In the genomic region with DNA sequence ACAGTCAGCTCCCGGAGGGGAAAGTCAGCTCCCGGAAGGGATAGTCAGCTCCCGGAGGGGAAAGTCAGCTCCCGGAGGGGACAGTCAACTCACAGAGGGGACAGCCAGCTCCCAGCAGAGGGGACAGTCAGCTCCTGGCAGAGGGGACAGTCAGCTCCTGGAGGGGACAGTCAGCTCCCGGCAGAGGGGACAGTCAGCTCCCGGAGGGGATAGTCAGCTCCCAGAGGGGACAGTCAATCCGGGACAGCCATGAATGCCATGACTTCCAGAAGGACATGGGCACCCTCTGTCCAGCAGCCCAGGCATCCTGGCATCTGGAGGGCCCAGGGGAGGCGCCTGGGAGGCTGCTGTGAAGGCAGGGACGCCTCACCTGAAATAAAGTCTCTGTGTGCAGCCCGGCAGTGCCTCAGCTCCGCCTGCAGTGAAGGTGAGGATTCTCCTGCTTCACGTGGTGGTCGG, we compare ENCODE assay signal across 10 cellular contexts. TPM values are rescaled to one million over a fixed set of nuclear protein-coding genes. Genes with fewer than 3 reads are reported as not detected.
A peak's percentile ranks its signal among the peaks of the same experiment; 100 is the strongest.
DNase-seq lines count a peak whose midpoint lies in the region; ATAC-seq and TF ChIP-seq lines count a peak whose summit lies in the region.
"Not testable (repeated sequence)": the region's sequence is repeated elsewhere in the genome, so short reads cannot be mapped to it uniquely, and the experiment has no call there.
"Had no signal": no experiment of that assay in that cellular context is flagged by ENCODE, and none has a peak within 500 bp of the region (broad histone marks: within the 10 kb centered on the region; RNA-seq: fewer than 3 reads in every experiment).

No MANE protein-coding gene starts in this region.

- 31% methylated on average over 13 of the region's 13 CpGs for WGBS in right cardiac atrium
- 40% methylated on average over 5 of the region's 13 CpGs for WGBS in suprapubic skin

- not testable (repeated sequence) for H3K9me3 ChIP-seq in CD8-positive, alpha-beta T cell (ENCODE audit: low read length); breast epithelium; right cardiac atrium (ENCODE audit: control insufficient read depth, low read length); naive thymus-derived CD4-positive, alpha-beta T cell (ENCODE audit: control insufficient read depth in 2 of 3, low read length in 3 of 3); suprapubic skin

- H3K36me3 Mint-ChIP-seq in CD8-positive, alpha-beta T cell; IgD-negative memory B cell; T-helper 2 cell treated with Interferon-gamma antibody and Interleukin-4, amounts not matched to agents 5 μg/mL and 100 μg/mL, for 36 hours (ENCODE audit: low read depth); activated T-cell treated with anti-CD3 and anti-CD28 coated beads, Interleukin-2, amount 50 U/mL, for 72 hours (ENCODE audit: insufficient read depth in 2 of 2); naive thymus-derived CD4-positive, alpha-beta T cell: not testable (repeated sequence)

- not testable (repeated sequence) for TF ChIP-seq EP300 in suprapubic skin (IDR thresholded peaks at IDR 0.05)

- H3K27me3 Mint-ChIP-seq in CD8-positive, alpha-beta T cell (ENCODE audit: low read depth); activated T-cell treated with anti-CD3 and anti-CD28 coated beads, Interleukin-2, amount 50 U/mL, for 72 hours (ENCODE audit: low read depth): not testable (repeated sequence)
- peaks cover 15% of the 10 kb centered on the region for H3K27me3 Mint-ChIP-seq in IgD-negative memory B cell
- peaks cover 11% of the 10 kb centered on the region for H3K27me3 Mint-ChIP-seq in T-helper 2 cell treated with Interferon-gamma antibody and Interleukin-4, amounts not matched to agents 5 μg/mL and 100 μg/mL, for 36 hours (ENCODE audit: low read depth)
- peaks cover 0 to 17% (median 0%) of the 10 kb centered on the region in 5 donors for H3K27me3 Mint-ChIP-seq in naive thymus-derived CD4-positive, alpha-beta T cell

- ATAC-seq in CD8-positive, alpha-beta T cell, result peak; percentile 42
- peak; percentile 12 to 26 for ATAC-seq in activated T-cell treated with anti-CD3 and anti-CD28 coated beads, Interleukin-2, amount 50 U/mL, for 72 hours (replicated peaks in 1 of 2)
- not testable (repeated sequence) for ATAC-seq in right cardiac atrium
- peak; percentile 26 for ATAC-seq in naive thymus-derived CD4-positive, alpha-beta T cell

- H3K27me3 ChIP-seq in CD8-positive, alpha-beta T cell (ENCODE audit: insufficient read depth, low read length); right cardiac atrium (ENCODE audit: control insufficient read depth, insufficient read depth); naive thymus-derived CD4-positive, alpha-beta T cell (ENCODE audit: control insufficient read depth in 2 of 2, insufficient read depth in 2 of 2, low read length in 2 of 2): not testable (repeated sequence)
- peaks cover 0 to 50% of the 10 kb centered on the region in 2 donors for H3K27me3 ChIP-seq in breast epithelium
- peaks cover 75% of the 10 kb centered on the region for H3K27me3 ChIP-seq in suprapubic skin

- H3K4me1 Mint-ChIP-seq in CD8-positive, alpha-beta T cell (ENCODE audit: low read depth), result peaks cover 18% of the 10 kb centered on the region
- H3K4me1 Mint-ChIP-seq in IgD-negative memory B cell, result peaks cover 7 to 10% (median 8%) of the 10 kb centered on the region in 3 donors
- H3K4me1 Mint-ChIP-seq in T-helper 2 cell treated with Interferon-gamma antibody and Interleukin-4, amounts not matched to agents 5 μg/mL and 100 μg/mL, for 36 hours (ENCODE audit: low read depth), result not testable (repeated sequence)
- H3K4me1 Mint-ChIP-seq in activated T-cell treated with anti-CD3 and anti-CD28 coated beads, Interleukin-2, amount 50 U/mL, for 72 hours (ENCODE audit: low read depth), result peaks cover 12% of the 10 kb centered on the region
- H3K4me1 Mint-ChIP-seq in naive thymus-derived CD4-positive, alpha-beta T cell, result peaks cover 8 to 17% (median 10%) of the 10 kb centered on the region in 7 donors

- peaks cover 16% of the 10 kb centered on the region for H3K4me1 ChIP-seq in CD8-positive, alpha-beta T cell (ENCODE audit: insufficient read depth, low read length)
- H3K4me1 ChIP-seq in breast epithelium, result peaks cover 0 to 20% of the 10 kb centered on the region in 2 donors
- H3K4me1 ChIP-seq in right cardiac atrium (ENCODE audit: control insufficient read depth, insufficient read depth, low read length), result not testable (repeated sequence)
- peaks cover 13 to 14% of the 10 kb centered on the region in 2 donors for H3K4me1 ChIP-seq in naive thymus-derived CD4-positive, alpha-beta T cell (ENCODE audit: control insufficient read depth in 2 of 2, insufficient read depth in 2 of 2, low read length in 2 of 2)
- peaks cover 47% of the 10 kb centered on the region for H3K4me1 ChIP-seq in suprapubic skin

- TF ChIP-seq CTCF in CD8-positive, alpha-beta T cell (IDR thresholded peaks at IDR 0.05); breast epithelium (IDR thresholded peaks at IDR 0.05); suprapubic skin (IDR thresholded peaks at IDR 0.05): not testable (repeated sequence)

- POLR2A ChIA-PET in CD8-positive, alpha-beta T cell (lab: Charles Lee), result interaction anchor here (1.2 to 1.4 kb wide), 4 partner anchors 10 to 193 kb away, joined by 3 to 8 read pairs (median 4); partner anchors contain the start of gene CTBP1
- POLR2A ChIA-PET in naive thymus-derived CD4-positive, alpha-beta T cell (lab: Charles Lee), result interaction anchor here (0.6 to 1.5 kb wide), 7 partner anchors 45 to 550 kb away, joined by 3 to 11 read pairs (median 4); partner anchors contain the start of gene FGFRL1

- peak overlapping the region; percentile 48 for H3K4me3 ChIP-seq in CD8-positive, alpha-beta T cell (ENCODE audit: low read depth, low read length)
- H3K4me3 ChIP-seq in breast epithelium, result peak overlapping the region in 2 of 3 donors; percentile 20 to 36
- peak overlapping the region; percentile 27 for H3K4me3 ChIP-seq in right cardiac atrium (ENCODE audit: low read length)
- peak overlapping the region; percentile 74 for H3K4me3 ChIP-seq in naive thymus-derived CD4-positive, alpha-beta T cell (ENCODE audit: low read length)
- H3K4me3 ChIP-seq in suprapubic skin, result peak overlapping the region; percentile 11

- not testable (repeated sequence) for DNase-seq in CD8-positive, alpha-beta T cell; T-helper 2 cell treated with Interferon-gamma antibody and Interleukin-4, amounts not matched to agents 5 μg/mL and 100 μg/mL, for 36 hours (ENCODE audit: low spot score); activated T-cell treated with anti-CD3 and anti-CD28 coated beads, Interleukin-2, amount 50 U/mL, for 72 hours; breast epithelium (ENCODE audit: low spot score in 2 of 2); right cardiac atrium; naive thymus-derived CD4-positive, alpha-beta T cell
- DNase-seq in suprapubic skin (ENCODE audit: low spot score in 2 of 2), result peak; percentile 56 to 62

- not testable (repeated sequence) for H3K36me3 ChIP-seq in CD8-positive, alpha-beta T cell (ENCODE audit: insufficient read depth, low read length); breast epithelium; naive thymus-derived CD4-positive, alpha-beta T cell (ENCODE audit: control insufficient read depth in 2 of 3, insufficient read depth in 3 of 3, low read length in 3 of 3); suprapubic skin

- peak overlapping the region; percentile 72 for H3K4me3 Mint-ChIP-seq in CD8-positive, alpha-beta T cell
- peak overlapping the region; percentile 23 to 93 (median 84) for H3K4me3 Mint-ChIP-seq in IgD-negative memory B cell
- H3K4me3 Mint-ChIP-seq in T-helper 2 cell treated with Interferon-gamma antibody and Interleukin-4, amounts not matched to agents 5 μg/mL and 100 μg/mL, for 36 hours, result peak overlapping the region; percentile 56
- peak overlapping the region; percentile 61 to 88 for H3K4me3 Mint-ChIP-seq in activated T-cell treated with anti-CD3 and anti-CD28 coated beads, Interleukin-2, amount 50 U/mL, for 72 hours
- peak overlapping the region; percentile 74 to 89 (median 85) for H3K4me3 Mint-ChIP-seq in naive thymus-derived CD4-positive, alpha-beta T cell

- peak overlapping the region; percentile 92 for H3K27ac Mint-ChIP-seq in CD8-positive, alpha-beta T cell
- peak overlapping the region; percentile 57 to 99 (median 85) for H3K27ac Mint-ChIP-seq in IgD-negative memory B cell
- peak overlapping the region; percentile 17 for H3K27ac Mint-ChIP-seq in T-helper 2 cell treated with Interferon-gamma antibody and Interleukin-4, amounts not matched to agents 5 μg/mL and 100 μg/mL, for 36 hours
- not testable (repeated sequence) for H3K27ac Mint-ChIP-seq in activated T-cell treated with anti-CD3 and anti-CD28 coated beads, Interleukin-2, amount 50 U/mL, for 72 hours
- peak overlapping the region; percentile 87 to 98 (median 95) for H3K27ac Mint-ChIP-seq in naive thymus-derived CD4-positive, alpha-beta T cell

- CTCF ChIA-PET in CD8-positive, alpha-beta T cell (lab: Charles Lee), result interaction anchor here (1.8 kb wide), 1 partner anchor 45 kb away, joined by 8 read pairs; no protein-coding TSS in a partner anchor
- CTCF ChIA-PET in naive thymus-derived CD4-positive, alpha-beta T cell (lab: Charles Lee), result interaction anchor here (0.6 kb wide), 2 partner anchors 9 to 19 kb away, joined by 4 read pairs; no protein-coding TSS in a partner anchor

- not testable (repeated sequence) for H3K9me3 Mint-ChIP-seq in CD8-positive, alpha-beta T cell; IgD-negative memory B cell; T-helper 2 cell treated with Interferon-gamma antibody and Interleukin-4, amounts not matched to agents 5 μg/mL and 100 μg/mL, for 36 hours; activated T-cell treated with anti-CD3 and anti-CD28 coated beads, Interleukin-2, amount 50 U/mL, for 72 hours; naive thymus-derived CD4-positive, alpha-beta T cell

- H3K27ac ChIP-seq in CD8-positive, alpha-beta T cell (ENCODE audit: low read depth, low read length), result peak overlapping the region; percentile 70
- not testable (repeated sequence) for H3K27ac ChIP-seq in breast epithelium; right cardiac atrium (ENCODE audit: low read length); suprapubic skin
- H3K27ac ChIP-seq in naive thymus-derived CD4-positive, alpha-beta T cell (ENCODE audit: low read depth, low read length), result peak overlapping the region; percentile 67

- not testable (repeated sequence) for TF ChIP-seq POLR2A in breast epithelium (IDR thresholded peaks at IDR 0.05); suprapubic skin (IDR thresholded peaks at IDR 0.05)

- intact Hi-C loops in CD8-positive, alpha-beta T cell (cut with DNase I, micrococcal nuclease), result loop anchor here in 1 of 2 experiments (5.0 kb wide), 1 partner anchor 192 kb away; the partner anchor contains the start of gene CTBP1
- intact Hi-C loops in breast epithelium (cut with DNase I; ENCODE audit: low total_unique reads); right cardiac atrium (cut with DNase I): not testable (repeated sequence)
- intact Hi-C loops in naive thymus-derived CD4-positive, alpha-beta T cell (cut with micrococcal nuclease), result loop anchor here (5.0 kb wide), 6 partner anchors 43 to 393 kb away; partner anchors contain the start of genes DGKQ (in 1 of the 2), FGFRL1 (in 1 of the 2) and UVSSA (in 1 of the 2)

RNA-seq across cellular contexts. Expression of gene FGFRL1, which starts 43.8 kb away (rescaled TPM):
- total RNA-seq in CD8-positive, alpha-beta T cell, result 10 to 100 TPM; 26.3 to 30.2 TPM
- 0.93 TPM for polyA plus RNA-seq in IgD-negative memory B cell
- total RNA-seq in activated T-cell treated with anti-CD3 and anti-CD28 coated beads, Interleukin-2, amount 50 U/mL, for 72 hours, result 10 to 100 TPM; 15.9 to 18.6 TPM
- 10 to 100 TPM; 19.8 to 40.0 (median 22.9) TPM for total RNA-seq in breast epithelium
- total RNA-seq in right cardiac atrium, result 10 to 100 TPM; 17.4 to 21.7 (median 20.3) TPM
- 19.2 TPM for polyA plus RNA-seq in right cardiac atrium
- total RNA-seq in naive thymus-derived CD4-positive, alpha-beta T cell, result 10 to 100 TPM; 10.6 to 28.1 (median 22.0) TPM
- polyA plus RNA-seq in naive thymus-derived CD4-positive, alpha-beta T cell, result 1 to 10 TPM in 1 of 2 donors, under 1 TPM in 1; 0.45 to 1.7 TPM
- total RNA-seq in suprapubic skin, result 10 to 100 TPM in 3 of 4 donors, 1 to 10 TPM in 1; 9.0 to 19.9 (median 12.0) TPM

RNA-seq across cellular contexts. Expression of gene RNF212, which starts 58.1 kb away (rescaled TPM):
- 1 to 10 TPM; 5.1 to 5.2 TPM for total RNA-seq in CD8-positive, alpha-beta T cell
- polyA plus RNA-seq in IgD-negative memory B cell (0.68 TPM), right cardiac atrium (1.6 TPM)
- 1 to 10 TPM; 2.3 to 3.9 TPM for total RNA-seq in activated T-cell treated with anti-CD3 and anti-CD28 coated beads, Interleukin-2, amount 50 U/mL, for 72 hours
- total RNA-seq in breast epithelium (10 to 100 TPM in 1 of 3 donors, 1 to 10 TPM in 2; 5.1 to 15.7 (median 6.4) TPM), right cardiac atrium (1 to 10 TPM in 3 of 4 donors, under 1 TPM in 1; 0.59 to 2.4 (median 1.5) TPM), suprapubic skin (10 to 100 TPM in 1 of 4 donors, 1 to 10 TPM in 3; 2.4 to 16.5 (median 4.4) TPM)
- 1 to 10 TPM; 1.8 to 4.1 (median 2.4) TPM for total RNA-seq in naive thymus-derived CD4-positive, alpha-beta T cell
- 1 to 10 TPM; 5.8 to 6.7 TPM for polyA plus RNA-seq in naive thymus-derived CD4-positive, alpha-beta T cell
- total RNA-seq: Daoy, MCF 10A had no signal

Comparison
In these comparisons a context has a peak if more than half of its experiments do, and no peak if none do; other contexts are left out.
1. H3K4me3 ChIP-seq: peak in every context shown above with its lines; median percentile 74 in naive thymus-derived CD4-positive, alpha-beta T cell; 48 in CD8-positive, alpha-beta T cell; 28 in breast epithelium; 27 in right cardiac atrium; 11 in suprapubic skin.